In genomic region chr4:105461221-105462041, GRCh38 we compare ENCODE assay signal across 11 cellular contexts. TPM values are rescaled to one million over a fixed set of nuclear protein-coding genes. Genes with fewer than 3 reads are reported as not detected.
DNase-seq lines count a peak whose midpoint lies in the region; ATAC-seq and TF ChIP-seq lines count a peak whose summit lies in the region.
"Had no signal": no experiment of that assay in that cellular context is flagged by ENCODE, and none has a peak within 500 bp of the region (broad histone marks: within the 10 kb centered on the region; RNA-seq: fewer than 3 reads in every experiment).

No MANE protein-coding gene starts in this region.

- H3K4me1 Mint-ChIP-seq in IgD-negative memory B cell (peaks cover 18 to 37% (median 33%) of the 10 kb centered on the region in 3 donors), natural killer cell (peaks cover 27 to 61% of the 10 kb centered on the region in 2 donors)

- H3K27ac Mint-ChIP-seq in IgD-negative memory B cell (peak overlapping the region in 2 of 3 donors; percentile 69 to 81), natural killer cell (peak overlapping the region; percentile 32 to 75)

- H3K4me1 ChIP-seq in adipocyte (ENCODE audit: control insufficient read depth, insufficient read depth, low read length) (peaks cover 9% of the 10 kb centered on the region), HAP-1 (peaks cover 4% of the 10 kb centered on the region)

- H3K9me3 Mint-ChIP-seq in IgD-negative memory B cell (no peaks in the 10 kb centered on the region), natural killer cell (no peaks in the 10 kb centered on the region)

- no peaks in the 10 kb centered on the region for H3K27me3 Mint-ChIP-seq in IgD-negative memory B cell
- no peaks in the 10 kb centered on the region for H3K27me3 Mint-ChIP-seq in natural killer cell (ENCODE audit: low read depth in 2 of 2)

- H3K9me3 ChIP-seq in adipocyte (ENCODE audit: control insufficient read depth, low read length) (no peaks in the 10 kb centered on the region), HAP-1 (peaks cover 2% of the 10 kb centered on the region; the same call in 1 of the 2 replicates)

- DNase-seq in adipocyte (ENCODE audit: low read depth) (peak; percentile 45), natural killer cell (no peak), NCI-H2107 (lab: John Stamatoyannopoulos, UW) (no peak), HAP-1 (ENCODE audit: low spot score in 2 of 2) (no peak), cerebellar cortex (ENCODE audit: low spot score) (no peak), Right ventricle myocardium inferior (ENCODE audit: missing footprints) (no peak)
- DNase-seq: midbrain, NCI-H1436 treated with DMSO at 0.1 percent for 48 hours, right cardiac atrium had no signal

- no peak overlapping the region for H3K9ac ChIP-seq in adipocyte (ENCODE audit: low read length)

- H3K4me3 ChIP-seq in adipocyte (ENCODE audit: low read length) = no peak overlapping the region
- no peak overlapping the region for H3K4me3 ChIP-seq in HAP-1

- H3K36me3 ChIP-seq in adipocyte (ENCODE audit: control insufficient read depth, insufficient read depth, low read length, severe bottlenecking) = peaks cover 6% of the 10 kb centered on the region
- peaks cover 1% of the 10 kb centered on the region; the same call in 1 of the 2 replicates for H3K36me3 ChIP-seq in HAP-1 (replicated peaks)

- ATAC-seq in GM18909 (IDR thresholded peaks at IDR 0.05; ENCODE audit: poor library complexity, unreplicated experiment) = peak; percentile 89
- peak in 2 of 3 donors; percentile 24 to 40 for ATAC-seq in natural killer cell
- no peak for ATAC-seq in Right ventricle myocardium inferior

- in situ Hi-C loops in HAP-1 (cut with MboI; ENCODE audit: low sequenced_read_pairs) = loop anchor here (25.0 kb wide), 1 partner anchor 574 kb away; no protein-coding TSS in a partner anchor

- H3K36me3 Mint-ChIP-seq in IgD-negative memory B cell (peaks cover 2% of the 10 kb centered on the region), natural killer cell (no peaks in the 10 kb centered on the region)

- TF ChIP-seq CTCF in natural killer cell (IDR thresholded peaks at IDR 0.05) = no peak

- intact Hi-C loops in natural killer cell (cut with micrococcal nuclease) = no loop called here
- intact Hi-C loops in Right ventricle myocardium inferior (cut with DNase I) = no loop called here

- H3K4me3 Mint-ChIP-seq in IgD-negative memory B cell (peak overlapping the region in 1 of 4 donors; percentile 25), natural killer cell (peak overlapping the region; percentile 31)

- H3K27me3 ChIP-seq in adipocyte (replicated peaks; ENCODE audit: control insufficient read depth, insufficient read depth, low read length) = no peaks in the 10 kb centered on the region
- no peaks in the 10 kb centered on the region for H3K27me3 ChIP-seq in HAP-1 (ENCODE audit: low read depth)

RNA-seq across cellular contexts. Expression of gene PPA2, which starts 12.4 kb away (rescaled TPM):
- polyA plus RNA-seq in IgD-negative memory B cell = 102 TPM
- 10 to 100 TPM; 41.6 to 50.6 (median 48.0) TPM for total RNA-seq in natural killer cell
- total RNA-seq in Right ventricle myocardium inferior = 89.5 TPM
